ENCODE assay signal across 41 cellular contexts in the genomic region with DNA sequence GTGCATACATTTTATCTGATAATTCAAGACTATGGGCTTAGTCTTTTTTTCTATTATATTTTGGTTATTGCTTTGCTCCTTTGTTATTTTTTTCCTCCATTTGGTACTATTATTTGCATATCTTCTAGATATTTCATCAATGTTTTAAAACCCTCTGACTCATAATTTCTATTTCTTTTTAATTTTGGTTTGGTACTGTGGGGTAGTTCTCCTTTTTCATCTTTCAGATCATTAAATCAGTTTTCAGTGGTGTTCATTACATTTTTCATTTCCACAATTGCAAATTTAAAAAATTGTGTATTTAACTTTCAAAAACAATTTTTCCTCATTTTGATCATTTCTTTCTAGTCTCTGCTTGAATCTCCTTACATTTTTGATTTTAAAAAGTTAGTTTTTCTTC. TPM values are rescaled to one million over a fixed set of nuclear protein-coding genes. Genes with fewer than 3 reads are reported as not detected.
"Had no signal": no experiment of that assay in that cellular context is flagged by ENCODE, and none has a peak within 500 bp of the region (broad histone marks: within the 10 kb centered on the region; RNA-seq: fewer than 3 reads in every experiment).

No MANE protein-coding gene starts in this region.

- H3K4me3 ChIP-seq: adrenal gland, ascending aorta, body of pancreas, breast epithelium, cardiac muscle cell had no signal

- H3K27ac Mint-ChIP-seq: activated naive CD4-positive, alpha-beta T cell treated with anti-CD3 and anti-CD28 coated beads for 36 hours; activated naive CD4-positive, alpha-beta T cell treated with anti-CD3 and anti-CD28 coated beads, Interleukin-2, amount 10 ng/mL, durations not matched to agents 7 days and 5 days; activated naive CD4-positive, alpha-beta T cell treated with anti-CD3 and anti-CD28 coated beads, Interleukin-2, amount 50 U/mL, for 24 hours; activated naive CD4-positive, alpha-beta T cell treated with anti-CD3 and anti-CD28 coated beads, Interleukin-2, amount 50 U/mL, for 72 hours; activated naive CD8-positive, alpha-beta T cell; activated naive CD8-positive, alpha-beta T cell treated with anti-CD3 and anti-CD28 coated beads for 36 hours; activated naive CD8-positive, alpha-beta T cell treated with anti-CD3 and anti-CD28 coated beads, Interleukin-2, amount 10 ng/mL, durations not matched to agents 7 days and 5 days; activated naive CD8-positive, alpha-beta T cell treated with anti-CD3 and anti-CD28 coated beads, Interleukin-2, amount 50 U/mL, for 24 hours; activated T-cell treated with anti-CD3 and anti-CD28 coated beads, Interleukin-2, amount 50 U/mL, for 24 hours; activated T-cell treated with anti-CD3 and anti-CD28 coated beads, Interleukin-2, amount 50 U/mL, for 72 hours; activated T-helper 1 cell treated with anti-CD3 and anti-CD28 coated beads, Interleukin-12 subunit alpha, Interleukin-12 subunit beta, Interleukin-2, Interleukin-4 antibody, amounts not matched to agents 30 ng/mL and 10 ng/mL and 1 ng/mL, durations not matched to agents 14 hours and 24 hours and 36 hours; activated T-helper 17 cell treated with anti-CD3 and anti-CD28 coated beads, Interleukin-2, amount 50 U/mL, for 72 hours; activated T-helper 2 cell treated with anti-CD3 and anti-CD28 coated beads, Interferon-gamma antibody, Interleukin-2, Interleukin-4, amounts not matched to agents 10 μg/mL and 5 μg/mL and 100 μg/mL, durations not matched to agents 14 hours and 24 hours and 36 hours; brain had no signal

- H3K36me3 Mint-ChIP-seq: activated naive CD4-positive, alpha-beta T cell treated with anti-CD3 and anti-CD28 coated beads, Interleukin-2, amount 10 ng/mL, durations not matched to agents 7 days and 5 days; activated naive CD4-positive, alpha-beta T cell treated with anti-CD3 and anti-CD28 coated beads, Interleukin-2, amount 50 U/mL, for 24 hours; activated naive CD4-positive, alpha-beta T cell treated with anti-CD3 and anti-CD28 coated beads, Interleukin-2, amount 50 U/mL, for 72 hours; activated naive CD8-positive, alpha-beta T cell; activated naive CD8-positive, alpha-beta T cell treated with anti-CD3 and anti-CD28 coated beads for 36 hours; activated naive CD8-positive, alpha-beta T cell treated with anti-CD3 and anti-CD28 coated beads, Interleukin-2, amount 10 ng/mL, durations not matched to agents 7 days and 5 days; brain had no signal

- H3K27me3 ChIP-seq: ascending aorta, body of pancreas had no signal

- ATAC-seq: activated naive CD4-positive, alpha-beta T cell treated with anti-CD3 and anti-CD28 coated beads, Interleukin-2, amount 50 U/mL, for 72 hours; activated naive CD8-positive, alpha-beta T cell treated with anti-CD3 and anti-CD28 coated beads, Interleukin-2, amount 50 U/mL, for 24 hours; activated T-cell treated with anti-CD3 and anti-CD28 coated beads, Interleukin-2, amount 50 U/mL, for 4 hours; activated T-cell treated with anti-CD3 and anti-CD28 coated beads, Interleukin-2, amount 50 U/mL, for 72 hours; activated T-helper 17 cell treated with anti-CD3 and anti-CD28 coated beads, Interleukin-2, amount 50 U/mL, for 72 hours; body of pancreas had no signal

- H3K36me3 ChIP-seq: adrenal gland, ascending aorta, brain microvascular endothelial cell, breast epithelium, cardiac muscle cell had no signal

- FAIRE-seq: astrocyte had no signal

- H3K4me3 Mint-ChIP-seq: activated naive CD4-positive, alpha-beta T cell treated with anti-CD3 and anti-CD28 coated beads for 36 hours; activated naive CD4-positive, alpha-beta T cell treated with anti-CD3 and anti-CD28 coated beads, Interleukin-2, amount 10 ng/mL, durations not matched to agents 7 days and 5 days; activated naive CD4-positive, alpha-beta T cell treated with anti-CD3 and anti-CD28 coated beads, Interleukin-2, amount 50 U/mL, for 24 hours; activated naive CD8-positive, alpha-beta T cell; activated naive CD8-positive, alpha-beta T cell treated with anti-CD3 and anti-CD28 coated beads for 36 hours; activated naive CD8-positive, alpha-beta T cell treated with anti-CD3 and anti-CD28 coated beads, Interleukin-2, amount 10 ng/mL, durations not matched to agents 7 days and 5 days; activated naive CD8-positive, alpha-beta T cell treated with anti-CD3 and anti-CD28 coated beads, Interleukin-2, amount 50 U/mL, for 24 hours; activated T-cell treated with anti-CD3 and anti-CD28 coated beads, Interleukin-2, amount 50 U/mL, for 24 hours; activated T-cell treated with anti-CD3 and anti-CD28 coated beads, Interleukin-2, amount 50 U/mL, for 4 hours; activated T-cell treated with anti-CD3 and anti-CD28 coated beads, Interleukin-2, amount 50 U/mL, for 72 hours; activated T-helper 1 cell treated with anti-CD3 and anti-CD28 coated beads, Interleukin-12 subunit alpha, Interleukin-12 subunit beta, Interleukin-2, Interleukin-4 antibody, amounts not matched to agents 30 ng/mL and 10 ng/mL and 1 ng/mL, durations not matched to agents 14 hours and 24 hours and 36 hours; activated T-helper 17 cell treated with anti-CD3 and anti-CD28 coated beads, Interleukin-2, amount 50 U/mL, for 72 hours; brain; central memory CD8-positive, alpha-beta T cell had no signal

- H3K27ac ChIP-seq: adrenal gland, ascending aorta, body of pancreas, brain microvascular endothelial cell, breast epithelium, cardiac muscle cell had no signal

- DNase-seq: activated effector memory CD4-positive, alpha-beta T cell treated with anti-CD3 and anti-CD28 coated beads, Interleukin-2, amount 50 U/mL, for 16 hours; activated effector memory CD4-positive, alpha-beta T cell treated with Interleukin-2 at 50 U/mL for 16 hours; activated gamma-delta T cell; activated gamma-delta T cell treated with Interleukin-2 at 50 U/mL for 16 hours; activated naive CD4-positive, alpha-beta T cell; activated naive CD4-positive, alpha-beta T cell treated with anti-CD3 and anti-CD28 coated beads for 36 hours; activated naive CD4-positive, alpha-beta T cell treated with anti-CD3 and anti-CD28 coated beads, Interleukin-2, amount 10 ng/mL, durations not matched to agents 7 days and 5 days; activated naive CD4-positive, alpha-beta T cell treated with anti-CD3 and anti-CD28 coated beads, Interleukin-2, amount 50 U/mL, for 16 hours; activated naive CD4-positive, alpha-beta T cell treated with Interleukin-2 at 50 U/mL for 16 hours; activated naive CD8-positive, alpha-beta T cell treated with anti-CD3 and anti-CD28 coated beads for 36 hours; activated naive CD8-positive, alpha-beta T cell treated with anti-CD3 and anti-CD28 coated beads, Interleukin-2, amount 10 ng/mL, durations not matched to agents 7 days and 5 days; activated naive CD8-positive, alpha-beta T cell treated with anti-CD3 and anti-CD28 coated beads, Interleukin-2, amount 50 U/mL, for 24 hours; activated T-cell treated with anti-CD3 and anti-CD28 coated beads for 4 hours; activated T-cell treated with anti-CD3 and anti-CD28 coated beads, Interleukin-2, amount 50 U/mL, for 1 hour; activated T-cell treated with anti-CD3 and anti-CD28 coated beads, Interleukin-2, amount 50 U/mL, for 24 hours; activated T-cell treated with anti-CD3 and anti-CD28 coated beads, Interleukin-2, amount 50 U/mL, for 4 hours; activated T-cell treated with anti-CD3 and anti-CD28 coated beads, Interleukin-2, amount 50 U/mL, for 48 hours; activated T-cell treated with anti-CD3 and anti-CD28 coated beads, Interleukin-2, amount 50 U/mL, for 72 hours; adrenal gland; amniotic stem cell; amygdala; anterior cingulate cortex; aorta; body of pancreas; brain microvascular endothelial cell; caudate nucleus; central memory CD4-positive, alpha-beta T cell; cerebellar nuclear complex had no signal

- H3K4me1 Mint-ChIP-seq: activated naive CD4-positive, alpha-beta T cell treated with anti-CD3 and anti-CD28 coated beads, Interleukin-2, amount 10 ng/mL, durations not matched to agents 7 days and 5 days; activated naive CD4-positive, alpha-beta T cell treated with anti-CD3 and anti-CD28 coated beads, Interleukin-2, amount 50 U/mL, for 24 hours; activated naive CD8-positive, alpha-beta T cell treated with anti-CD3 and anti-CD28 coated beads for 36 hours; activated naive CD8-positive, alpha-beta T cell treated with anti-CD3 and anti-CD28 coated beads, Interleukin-2, amount 10 ng/mL, durations not matched to agents 7 days and 5 days; activated naive CD8-positive, alpha-beta T cell treated with anti-CD3 and anti-CD28 coated beads, Interleukin-2, amount 50 U/mL, for 24 hours; activated T-helper 17 cell treated with anti-CD3 and anti-CD28 coated beads, Interleukin-2, amount 50 U/mL, for 72 hours; central memory CD8-positive, alpha-beta T cell had no signal

- H3K9me3 ChIP-seq: adrenal gland, ascending aorta, body of pancreas, breast epithelium had no signal

- H3K4me1 ChIP-seq: adrenal gland, ascending aorta, body of pancreas, breast epithelium had no signal

- H3K9me3 Mint-ChIP-seq: activated naive CD4-positive, alpha-beta T cell treated with anti-CD3 and anti-CD28 coated beads for 36 hours; activated naive CD4-positive, alpha-beta T cell treated with anti-CD3 and anti-CD28 coated beads, Interleukin-2, amount 10 ng/mL, durations not matched to agents 7 days and 5 days; activated naive CD4-positive, alpha-beta T cell treated with anti-CD3 and anti-CD28 coated beads, Interleukin-2, amount 50 U/mL, for 24 hours; activated naive CD4-positive, alpha-beta T cell treated with anti-CD3 and anti-CD28 coated beads, Interleukin-2, amount 50 U/mL, for 72 hours; activated naive CD8-positive, alpha-beta T cell treated with anti-CD3 and anti-CD28 coated beads for 36 hours; activated naive CD8-positive, alpha-beta T cell treated with anti-CD3 and anti-CD28 coated beads, Interleukin-2, amount 10 ng/mL, durations not matched to agents 7 days and 5 days; activated naive CD8-positive, alpha-beta T cell treated with anti-CD3 and anti-CD28 coated beads, Interleukin-2, amount 50 U/mL, for 24 hours; activated T-cell treated with anti-CD3 and anti-CD28 coated beads, Interleukin-2, amount 50 U/mL, for 24 hours; activated T-cell treated with anti-CD3 and anti-CD28 coated beads, Interleukin-2, amount 50 U/mL, for 4 hours; activated T-cell treated with anti-CD3 and anti-CD28 coated beads, Interleukin-2, amount 50 U/mL, for 72 hours; activated T-helper 1 cell treated with anti-CD3 and anti-CD28 coated beads, Interleukin-12 subunit alpha, Interleukin-12 subunit beta, Interleukin-2, Interleukin-4 antibody, amounts not matched to agents 30 ng/mL and 10 ng/mL and 1 ng/mL, durations not matched to agents 14 hours and 24 hours and 36 hours; activated T-helper 17 cell treated with anti-CD3 and anti-CD28 coated beads, Interleukin-2, amount 50 U/mL, for 72 hours; activated T-helper 2 cell treated with anti-CD3 and anti-CD28 coated beads, Interferon-gamma antibody, Interleukin-2, Interleukin-4, amounts not matched to agents 10 μg/mL and 5 μg/mL and 100 μg/mL, durations not matched to agents 14 hours and 24 hours and 36 hours; central memory CD8-positive, alpha-beta T cell had no signal

RNA-seq across cellular contexts. Expression of gene FRMPD1, which starts 7.5 kb away (rescaled TPM):
- total RNA-seq: activated naive CD4-positive, alpha-beta T cell treated with anti-CD3 and anti-CD28 coated beads for 36 hours; activated naive CD4-positive, alpha-beta T cell treated with anti-CD3 and anti-CD28 coated beads, Interleukin-2, amount 50 U/mL, for 72 hours; activated naive CD8-positive, alpha-beta T cell treated with anti-CD3 and anti-CD28 coated beads for 36 hours; activated naive CD8-positive, alpha-beta T cell treated with anti-CD3 and anti-CD28 coated beads, Interleukin-2, amount 10 ng/mL, durations not matched to agents 7 days and 5 days; activated T-cell treated with anti-CD3 and anti-CD28 coated beads, Interleukin-2, amount 50 U/mL, for 72 hours; activated T-helper 17 cell treated with anti-CD3 and anti-CD28 coated beads, Interleukin-2, amount 50 U/mL, for 72 hours; activated T-helper 2 cell treated with anti-CD3 and anti-CD28 coated beads, Interferon-gamma antibody, Interleukin-2, Interleukin-4, amounts not matched to agents 10 μg/mL and 5 μg/mL and 100 μg/mL, durations not matched to agents 14 hours and 24 hours and 36 hours; ascending aorta; bronchial epithelial cell had no signal
- polyA plus RNA-seq: aorta had no signal
